ENCODE assay signal across 30 cellular contexts in genomic region chr10:19848226-19848950, GRCh38. TPM values are rescaled to one million over a fixed set of nuclear protein-coding genes. Genes with fewer than 3 reads are reported as not detected.
"Had no signal": no experiment of that assay in that cellular context is flagged by ENCODE, and none has a peak within 500 bp of the region (broad histone marks: within the 10 kb centered on the region; RNA-seq: fewer than 3 reads in every experiment).

No MANE protein-coding gene starts in this region.

- DNase-seq: activated CD4-positive, alpha-beta memory T cell treated with anti-CD3 and anti-CD28 coated beads for 36 hours; activated CD4-positive, alpha-beta T cell treated with anti-CD3 and anti-CD28 coated beads, Interleukin-2, amount 10 ng/mL, durations not matched to agents 24 days and 14 days; activated CD4-positive, CD25-positive, alpha-beta regulatory T cell treated with anti-CD3 and anti-CD28 coated beads, Interleukin-2, amount 50 U/mL, for 72 hours; activated CD8-positive, alpha-beta memory T cell treated with anti-CD3 and anti-CD28 coated beads, Interleukin-2, amount 50 U/mL, for 4 hours; activated gamma-delta T cell; activated naive CD4-positive, alpha-beta T cell treated with anti-CD3 and anti-CD28 coated beads, Interleukin-2, amount 10 ng/mL, durations not matched to agents 7 days and 5 days; activated naive CD8-positive, alpha-beta T cell treated with anti-CD3 and anti-CD28 coated beads, Interleukin-2, amount 10 ng/mL, durations not matched to agents 7 days and 5 days; activated T-cell treated with anti-CD3 and anti-CD28 coated beads, Interleukin-2, amount 50 U/mL, for 1 hour; amygdala; colonic mucosa; effector CD8-positive, alpha-beta T cell; esophagus squamous epithelium; left lung; lower lobe of right lung; naive thymus-derived CD8-positive, alpha-beta T cell; occipital lobe; right cardiac atrium; stimulated activated CD4-positive, alpha-beta T cell treated with anti-CD3 and anti-CD28 coated beads, Interleukin-2, amount 100 ng/mL, for 48 hours; stimulated activated naive CD8-positive, alpha-beta T cell treated with anti-CD3 and anti-CD28 coated beads, Interleukin-15, Interleukin-2, amounts not matched to agents 100 U/mL and 50 U/mL, for 24 hours; testis; trophoblast cell; WERI-Rb-1 had no signal

- H3K9me3 ChIP-seq: colonic mucosa, esophagus squamous epithelium, left lung, lower lobe of right lung, testis had no signal

- H3K4me2 ChIP-seq: neural progenitor cell had no signal

- FAIRE-seq: endometrium, islet of Langerhans, TTC549, urothelium cell line had no signal

- H3K27me3 ChIP-seq: colonic mucosa, esophagus squamous epithelium, left lung, neural progenitor cell, testis had no signal

- H3K36me3 ChIP-seq: colonic mucosa, esophagus squamous epithelium, left lung, lower lobe of right lung, neural progenitor cell, WERI-Rb-1 had no signal

- H3K4me1 ChIP-seq: colonic mucosa, testis had no signal

- H3K27ac ChIP-seq: colonic mucosa, epithelial cell of prostate, left lung, lower lobe of right lung, neural progenitor cell, testis, WERI-Rb-1 had no signal

- H3K9ac ChIP-seq: neural progenitor cell had no signal

- H3K4me3 ChIP-seq: colonic mucosa, esophagus squamous epithelium, left lung, lower lobe of right lung, neural progenitor cell, testis had no signal

- H2AFZ ChIP-seq: neural progenitor cell had no signal

RNA-seq across cellular contexts. Expression of gene PLXDC2, which starts 32.2 kb away (rescaled TPM):
- total RNA-seq: activated CD4-positive, alpha-beta memory T cell treated with anti-CD3 and anti-CD28 coated beads for 36 hours; activated CD4-positive, alpha-beta T cell treated with anti-CD3 and anti-CD28 coated beads, Interleukin-2, amount 10 ng/mL, durations not matched to agents 24 days and 14 days; activated CD8-positive, alpha-beta memory T cell treated with anti-CD3 and anti-CD28 coated beads for 36 hours; activated T-helper 1 cell treated with anti-CD3 and anti-CD28 coated beads, Interleukin-12 subunit alpha, Interleukin-12 subunit beta, Interleukin-2, Interleukin-4 antibody, amounts not matched to agents 30 ng/mL and 10 ng/mL and 1 ng/mL, durations not matched to agents 14 hours and 24 hours and 36 hours had no signal
